30 cellular contexts compared by ENCODE assay signal in genomic region chr15:29556385-29556784, GRCh38.
A peak's percentile ranks its signal among the peaks of the same experiment; 100 is the strongest.
DNase-seq lines count a peak whose midpoint lies in the region; ATAC-seq and TF ChIP-seq lines count a peak whose summit lies in the region.
"Had no signal": no experiment of that assay in that cellular context is flagged by ENCODE, and none has a peak within 500 bp of the region (broad histone marks: within the 10 kb centered on the region; RNA-seq: fewer than 3 reads in every experiment).

No MANE protein-coding gene starts in this region.

- TF ChIP-seq CTCF in AG04449 (IDR thresholded peaks at IDR 0.05; ENCODE audit: insufficient read depth, low read length, missing control alignments) (no peak), cardiac fibroblast (IDR thresholded peaks at IDR 0.05; ENCODE audit: low read depth, low read length) (no peak)

- DNase-seq in AG04449 (ENCODE audit: low read depth, low spot score) (peak; percentile 29), HCEC 1CT (peak; percentile 3), cardiac fibroblast (ENCODE audit: low read depth in 2 of 2) (peak; percentile 15 to 65), kidney glomerular epithelial cell (lab: John Stamatoyannopoulos, UW) (peak; percentile 15), epidermal melanocyte (ENCODE audit: insufficient read length, low spot score) (no peak), DMS53 treated with DMSO at 0.1 percent for 48 hours (lab: John Stamatoyannopoulos, UW; ENCODE audit: unreplicated experiment) (no peak)
- no peak for DNase-seq in effector CD4-positive, alpha-beta T cell
- DNase-seq: activated CD4-positive, alpha-beta T cell treated with anti-CD3 and anti-CD28 coated beads for 4 hours; activated naive CD4-positive, alpha-beta T cell treated with anti-CD3 and anti-CD28 coated beads, Interleukin-2, amount 10 ng/mL, durations not matched to agents 7 days and 5 days; BE2C; CD8-positive, alpha-beta T cell; foreskin keratinocyte; H7; heart left ventricle; lower lobe of right lung; mucosa of descending colon; NCI-H1417 treated with DMSO at 0.1 percent for 48 hours; NCI-H2081; NCI-H345; NCI-H748 treated with DMSO at 0.1 percent for 48 hours; SJCRH30; stimulated activated CD4-positive, alpha-beta T cell treated with anti-CD3 and anti-CD28 coated beads, Interleukin-1b, Interleukin-23, amount 100 ng/mL, for 48 hours; stimulated activated naive CD8-positive, alpha-beta T cell treated with anti-CD3 and anti-CD28 coated beads, Interleukin-15, Interleukin-2, amounts not matched to agents 100 U/mL and 50 U/mL, for 24 hours; T1000; upper lobe of right lung; WERI-Rb-1 had no signal

- POLR2A ChIA-PET in AG04449 (lab: Yijun Ruan, JAX) = no interaction called here

- H3K4me3 ChIP-seq in AG04449 (ENCODE audit: low read depth, low read length) = no peak overlapping the region
- H3K4me3 ChIP-seq in cardiac fibroblast (replicated peaks in 1 of 2; ENCODE audit: low read depth in 2 of 2, low read length in 2 of 2) = no peak overlapping the region
- H3K4me3 ChIP-seq: GM12878, heart left ventricle, lower lobe of right lung, mucosa of descending colon, right atrium auricular region, SJCRH30, upper lobe of right lung had no signal

- no peak for ATAC-seq in HG03196 (IDR thresholded peaks at IDR 0.05; ENCODE audit: unreplicated experiment)
- ATAC-seq: activated T-helper 17 cell treated with anti-CD3 and anti-CD28 coated beads, Interleukin-2, amount 50 U/mL, for 72 hours; CD8-positive, alpha-beta T cell; foreskin keratinocyte; GM12878; heart left ventricle; mucosa of descending colon; stimulated activated naive CD8-positive, alpha-beta T cell treated with anti-CD3 and anti-CD28 coated beads, Interleukin-15, Interleukin-2, amounts not matched to agents 100 U/mL and 50 U/mL, for 24 hours; upper lobe of right lung had no signal

- CTCF ChIA-PET in AG04449 (lab: Yijun Ruan, JAX) = no interaction called here

Comparison
In these comparisons a context has a peak if more than half of its experiments do, and no peak if none do; other contexts are left out.
1. DNase-seq: peak in AG04449 (single experiment), HCEC 1CT (single experiment), cardiac fibroblast (2 of 2) and kidney glomerular epithelial cell (single experiment); none in effector CD4-positive, alpha-beta T cell (single experiment), epidermal melanocyte (single experiment) and DMS53 treated with DMSO at 0.1 percent for 48 hours (single experiment).